ENCODE assay signal across 1 cellular context in the genomic region with DNA sequence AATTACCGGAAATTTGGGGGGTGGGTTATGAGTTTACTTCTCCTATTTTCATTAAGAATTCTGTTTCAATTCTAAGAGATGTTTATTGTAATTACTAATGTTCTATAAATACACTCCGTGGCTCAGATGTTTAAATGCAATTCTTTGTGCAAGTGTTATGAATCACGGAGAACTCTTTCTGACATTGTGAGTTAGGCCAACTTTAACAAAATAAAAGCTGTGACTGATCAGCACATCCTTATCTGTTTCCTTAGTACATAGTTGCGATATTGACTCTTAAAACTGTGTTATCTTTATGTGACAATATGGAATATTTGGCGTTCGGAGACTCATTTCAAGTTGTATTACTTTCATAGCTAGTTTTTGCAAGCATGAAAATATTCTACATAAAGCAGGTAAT.
TF ChIP-seq lines count a peak whose summit lies in the region.

No MANE protein-coding gene starts in this region.

TF ChIP-seq in HEK293, 187 proteins besides CTCF, POLR2A, EP300 and RAD21 (continued from another document):
- TF ChIP-seq, protein P1, sequence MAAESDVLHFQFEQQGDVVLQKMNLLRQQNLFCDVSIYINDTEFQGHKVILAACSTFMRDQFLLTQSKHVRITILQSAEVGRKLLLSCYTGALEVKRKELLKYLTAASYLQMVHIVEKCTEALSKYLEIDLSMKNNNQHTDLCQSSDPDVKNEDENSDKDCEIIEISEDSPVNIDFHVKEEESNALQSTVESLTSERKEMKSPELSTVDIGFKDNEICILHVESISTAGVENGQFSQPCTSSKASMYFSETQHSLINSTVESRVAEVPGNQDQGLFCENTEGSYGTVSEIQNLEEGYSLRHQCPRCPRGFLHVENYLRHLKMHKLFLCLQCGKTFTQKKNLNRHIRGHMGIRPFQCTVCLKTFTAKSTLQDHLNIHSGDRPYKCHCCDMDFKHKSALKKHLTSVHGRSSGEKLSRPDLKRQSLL (tag by site-specific recombination; IDR thresholded peaks at IDR 0.05) = no peak
- TF ChIP-seq ZNF549 (tag by site-specific recombination; IDR thresholded peaks at IDR 0.05) = no peak
- TF ChIP-seq ZNF76 (tag by site-specific recombination; IDR thresholded peaks at IDR 0.05; ENCODE audit: borderline replicate concordance, low read depth) = no peak
- TF ChIP-seq, protein P2, sequence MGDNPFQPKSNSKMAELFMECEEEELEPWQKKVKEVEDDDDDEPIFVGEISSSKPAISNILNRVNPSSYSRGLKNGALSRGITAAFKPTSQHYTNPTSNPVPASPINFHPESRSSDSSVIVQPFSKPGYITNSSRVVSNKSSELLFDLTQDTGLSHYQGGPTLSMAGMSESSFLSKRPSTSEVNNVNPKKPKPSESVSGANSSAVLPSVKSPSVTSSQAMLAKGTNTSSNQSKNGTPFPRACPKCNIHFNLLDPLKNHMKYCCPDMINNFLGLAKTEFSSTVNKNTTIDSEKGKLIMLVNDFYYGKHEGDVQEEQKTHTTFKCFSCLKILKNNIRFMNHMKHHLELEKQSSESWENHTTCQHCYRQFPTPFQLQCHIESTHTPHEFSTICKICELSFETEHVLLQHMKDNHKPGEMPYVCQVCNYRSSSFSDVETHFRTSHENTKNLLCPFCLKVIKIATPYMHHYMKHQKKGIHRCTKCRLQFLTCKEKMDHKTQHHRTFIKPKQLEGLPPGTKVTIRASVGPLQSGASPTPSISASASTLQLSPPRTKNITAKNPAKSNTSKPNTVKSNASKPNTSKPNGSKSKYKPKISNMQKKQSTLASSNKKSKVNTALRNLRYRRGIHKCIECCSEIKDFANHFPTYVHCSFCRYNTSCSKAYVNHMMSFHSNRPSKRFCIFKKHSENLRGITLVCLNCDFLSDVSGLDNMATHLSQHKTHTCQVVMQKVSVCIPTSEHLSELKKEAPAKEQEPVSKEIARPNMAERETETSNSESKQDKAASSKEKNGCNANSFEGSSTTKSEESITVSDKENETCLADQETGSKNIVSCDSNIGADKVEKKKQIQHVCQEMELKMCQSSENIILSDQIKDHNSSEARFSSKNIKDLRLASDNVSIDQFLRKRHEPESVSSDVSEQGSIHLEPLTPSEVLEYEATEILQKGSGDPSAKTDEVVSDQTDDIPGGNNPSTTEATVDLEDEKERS (tag by site-specific recombination; IDR thresholded peaks at IDR 0.05) = no peak
- TF ChIP-seq, protein P3, sequence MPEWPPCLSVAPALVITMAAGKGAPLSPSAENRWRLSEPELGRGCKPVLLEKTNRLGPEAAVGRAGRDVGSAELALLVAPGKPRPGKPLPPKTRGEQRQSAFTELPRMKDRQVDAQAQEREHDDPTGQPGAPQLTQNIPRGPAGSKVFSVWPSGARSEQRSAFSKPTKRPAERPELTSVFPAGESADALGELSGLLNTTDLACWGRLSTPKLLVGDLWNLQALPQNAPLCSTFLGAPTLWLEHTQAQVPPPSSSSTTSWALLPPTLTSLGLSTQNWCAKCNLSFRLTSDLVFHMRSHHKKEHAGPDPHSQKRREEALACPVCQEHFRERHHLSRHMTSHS (tag by site-specific recombination; IDR thresholded peaks at IDR 0.05) = no peak
- no peak for TF ChIP-seq ZNF16 (tag by site-specific recombination; IDR thresholded peaks at IDR 0.05; ENCODE audit: low read depth)
